In genomic region chr5:120803282-120803681, GRCh38 we compare ENCODE assay signal across 10 cellular contexts.
DNase-seq lines count a peak whose midpoint lies in the region; ATAC-seq, FAIRE-seq and TF ChIP-seq lines count a peak whose summit lies in the region.
"Had no signal": no experiment of that assay in that cellular context is flagged by ENCODE, and none has a peak within 500 bp of the region (broad histone marks: within the 10 kb centered on the region; RNA-seq: fewer than 3 reads in every experiment).

No MANE protein-coding gene starts in this region.

- no peaks in the 10 kb centered on the region for H3K4me1 Mint-ChIP-seq in immature natural killer cell

- no peak overlapping the region for H3K27ac Mint-ChIP-seq in immature natural killer cell

- no peak overlapping the region for H3K4me3 Mint-ChIP-seq in immature natural killer cell

- peak; percentile 59 for TF ChIP-seq CTCF in 22Rv1 (IDR thresholded peaks at IDR 0.05)
- TF ChIP-seq CTCF in fibroblast of villous mesenchyme (IDR thresholded peaks at IDR 0.05; ENCODE audit: insufficient read depth, low read depth, low read length), result peak; percentile 17

- in situ Hi-C loops in SK-MEL-5 (cut with HindIII; ENCODE audit: low pct_unique_long_range_greater_than_20kb, low sequenced_read_pairs), result no loop called here

- no peak for TF ChIP-seq POLR2A in H54 (IDR thresholded peaks at IDR 0.05; ENCODE audit: low read depth, low read length)

- H3K4me3 ChIP-seq in fibroblast of villous mesenchyme (ENCODE audit: low read depth, low read length), result peak overlapping the region; percentile 10

- peaks cover 1 to 40% (median 10%) of the 10 kb centered on the region in 6 donors for H3K9me3 Mint-ChIP-seq in immature natural killer cell

- H3K27me3 Mint-ChIP-seq in immature natural killer cell (ENCODE audit: low read depth in 3 of 3), result peaks cover under 1 to 2% (median 2%) of the 10 kb centered on the region in 3 donors

- H3K27ac ChIP-seq in 22Rv1, result no peak overlapping the region
- H3K27ac ChIP-seq: brain microvascular endothelial cell, WERI-Rb-1 had no signal

- DNase-seq in H54 (ENCODE audit: insufficient read length, low spot score), result no peak
- DNase-seq in SK-MEL-5 (ENCODE audit: low read depth, low spot score), result peak; percentile 46
- peak; percentile 43 for DNase-seq in fibroblast of villous mesenchyme (ENCODE audit: low read depth)
- DNase-seq in stimulated activated naive CD4-positive, alpha-beta T cell treated with Interleukin-2 at 50 U/mL for 16 hours (lab: John Stamatoyannopoulos, UW), result no peak
- DNase-seq in activated CD4-positive, alpha-beta T cell treated with anti-CD3 and anti-CD28 coated beads, Interleukin-2, amount 50 U/mL, for 4 hours, result no peak
- no peak for DNase-seq in immature natural killer cell
- DNase-seq: brain microvascular endothelial cell, WERI-Rb-1 had no signal

- peak; percentile 61 for FAIRE-seq in H54 (lab: Jason Lieb, UNC)

- no peaks in the 10 kb centered on the region for H3K36me3 Mint-ChIP-seq in immature natural killer cell

- ATAC-seq in GM21367 (IDR thresholded peaks at IDR 0.05; ENCODE audit: unreplicated experiment), result no peak

Comparison
In these comparisons a context has a peak if more than half of its experiments do, and no peak if none do; other contexts are left out.
1. DNase-seq: peak in SK-MEL-5 (single experiment) and fibroblast of villous mesenchyme (single experiment); none in H54 (single experiment), stimulated activated naive CD4-positive, alpha-beta T cell treated with Interleukin-2 at 50 U/mL for 16 hours (single experiment), activated CD4-positive, alpha-beta T cell treated with anti-CD3 and anti-CD28 coated beads, Interleukin-2, amount 50 U/mL, for 4 hours (0 of 2) and immature natural killer cell (0 of 3).